In the genomic region with DNA sequence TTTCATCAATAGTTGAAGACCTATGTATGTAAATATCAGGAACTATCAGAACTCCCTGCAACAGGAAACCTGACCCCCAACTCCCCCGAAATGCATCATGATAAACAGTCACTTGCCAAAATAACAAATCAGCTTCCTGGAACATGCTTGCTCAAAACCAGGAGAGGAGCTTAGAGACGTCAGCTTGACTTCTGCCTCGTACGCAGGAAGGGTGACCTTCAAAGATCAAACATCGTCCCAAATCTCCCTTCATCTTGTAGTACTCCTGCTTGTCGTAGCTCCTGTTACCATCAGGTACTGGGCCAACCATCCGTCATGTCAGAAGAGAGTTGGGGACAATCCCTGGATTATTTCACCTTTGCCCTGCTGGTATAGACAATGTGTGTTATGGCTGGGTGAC, we compare ENCODE assay signal across 14 cellular contexts.
DNase-seq lines count a peak whose midpoint lies in the region; ATAC-seq and TF ChIP-seq lines count a peak whose summit lies in the region.
"Had no signal": no experiment of that assay in that cellular context is flagged by ENCODE, and none has a peak within 500 bp of the region (broad histone marks: within the 10 kb centered on the region; RNA-seq: fewer than 3 reads in every experiment).

No MANE protein-coding gene starts in this region.

- intact Hi-C loops in OCI-LY7 (cut with micrococcal nuclease; ENCODE audit: unreplicated experiment) = no loop called here
- intact Hi-C loops in right cardiac atrium (cut with DNase I) = loop anchor here in 3 of 4 donors (10.0 kb wide), 2 partner anchors 94 to 126 kb away; no protein-coding TSS in a partner anchor
- intact Hi-C loops in sigmoid colon (cut with DNase I) = loop anchor here (5.0 kb wide), 4 partner anchors 101 to 399 kb away; no protein-coding TSS in a partner anchor

- H3K4me3 ChIP-seq in OCI-LY7 (ENCODE audit: low read depth, low read length, poor library complexity, severe bottlenecking) (no peak overlapping the region), right cardiac atrium (ENCODE audit: low read length) (no peak overlapping the region), sigmoid colon (no peak overlapping the region)

- ATAC-seq in right cardiac atrium (peak in 1 of 2 donors; percentile 29), HG02884 (IDR thresholded peaks at IDR 0.05; ENCODE audit: unreplicated experiment) (no peak), HG03342 (IDR thresholded peaks at IDR 0.05; ENCODE audit: unreplicated experiment) (no peak)

- no peaks in the 10 kb centered on the region for H3K9me2 ChIP-seq in OCI-LY7 (ENCODE audit: insufficient read depth, low read length)

- H2AFZ ChIP-seq in OCI-LY7 (ENCODE audit: low read length) = peak overlapping the region; percentile 79; the same call in 1 of the 2 replicates

- no peaks in the 10 kb centered on the region for H4K20me1 ChIP-seq in OCI-LY7 (ENCODE audit: insufficient read depth, low read length)

- H3K9me3 ChIP-seq in OCI-LY7 (ENCODE audit: low read length) (no peaks in the 10 kb centered on the region), right cardiac atrium (ENCODE audit: control insufficient read depth, low read length) (no peaks in the 10 kb centered on the region), sigmoid colon (no peaks in the 10 kb centered on the region)

- POLR2A ChIA-PET in OCI-LY7 (lab: Charles Lee) = interaction anchor here (1.1 to 3.5 kb wide), 3 partner anchors 12 to 69 kb away, joined by 3 to 17 read pairs (median 3); no protein-coding TSS in a partner anchor
- POLR2A ChIA-PET in RWPE1 (lab: Yijun Ruan, JAX; ENCODE audit: low non-redundant PET) = no interaction called here

- H3K27ac ChIP-seq in OCI-LY7 (ENCODE audit: low read depth, low read length, poor library complexity, severe bottlenecking) (no peak overlapping the region), right cardiac atrium (ENCODE audit: low read length) (peak overlapping the region; percentile 75), sigmoid colon (peak overlapping the region; percentile 78 to 87 (median 84)), RWPE1 (no peak overlapping the region)

- H3K27me3 ChIP-seq in right cardiac atrium (ENCODE audit: control insufficient read depth, insufficient read depth) = no peaks in the 10 kb centered on the region
- H3K27me3 ChIP-seq in sigmoid colon = no peaks in the 10 kb centered on the region

- H3K4me2 ChIP-seq in OCI-LY7 (ENCODE audit: low read length) = no peak overlapping the region

- no peak for TF ChIP-seq POLR2A in sigmoid colon (IDR thresholded peaks at IDR 0.05)

- 36% methylated on average over 7 of the region's 7 CpGs for WGBS in right cardiac atrium
- WGBS in sigmoid colon, 2 donors = 48 to 51% methylated on average over 7 of the region's 7 CpGs

- H3K4me1 ChIP-seq in OCI-LY7 (ENCODE audit: insufficient read depth, low read length, poor library complexity, severe bottlenecking) (peaks cover 33% of the 10 kb centered on the region), right cardiac atrium (ENCODE audit: control insufficient read depth, insufficient read depth, low read length) (peaks cover 16% of the 10 kb centered on the region), sigmoid colon (peaks cover 0 to 67% (median 57%) of the 10 kb centered on the region in 4 donors)

- no peaks in the 10 kb centered on the region for H3K36me3 ChIP-seq in OCI-LY7 (ENCODE audit: insufficient read depth, low read length)
- H3K36me3 ChIP-seq in sigmoid colon = no peaks in the 10 kb centered on the region

- CTCF ChIA-PET in OCI-LY7 (lab: Charles Lee; ENCODE audit: unreplicated experiment) = interaction anchor here (0.6 kb wide), 1 partner anchor 270 kb away, joined by 3 read pairs; no protein-coding TSS in a partner anchor
- CTCF ChIA-PET in RWPE1 (lab: Yijun Ruan, JAX) = interaction anchor here (0.7 kb wide), 2 partner anchors 8 to 358 kb away, joined by 3 to 6 read pairs; no protein-coding TSS in a partner anchor

- BruUV-seq in OCI-LY7 (replicated peaks; lab: Mats Ljungman, UMichigan) = no TSS peak

- DNase-seq in NCI-H510A treated with DMSO at 0.1 percent for 48 hours (lab: John Stamatoyannopoulos, UW) = peak; percentile 48
- DNase-seq in NCI-H510A (lab: John Stamatoyannopoulos, UW) = no peak
- DNase-seq in OCI-LY7 (ENCODE audit: low spot score) = no peak
- DNase-seq in right cardiac atrium = no peak
- no peak for DNase-seq in sigmoid colon
- no peak for DNase-seq in RWPE1 (ENCODE audit: low spot score)
- DNase-seq: ACHN; activated CD4-positive, alpha-beta T cell treated with anti-CD3 and anti-CD28 coated beads, Interleukin-2, amount 10 ng/mL, durations not matched to agents 7 days and 5 days; amygdala; DMS79 treated with DMSO at 0.1 percent for 48 hours; NCI-H524 treated with DMSO at 0.1 percent for 48 hours; stimulated activated CD4-positive, alpha-beta T cell treated with anti-CD3 and anti-CD28 coated beads, Interleukin-2, amount 100 ng/mL, for 48 hours had no signal

- H3K79me2 ChIP-seq in OCI-LY7 (ENCODE audit: insufficient read depth, low read depth, low read length) = no peaks in the 10 kb centered on the region

- TF ChIP-seq CTCF in OCI-LY7 (conservative IDR thresholded peaks at IDR 0.05; ENCODE audit: low read length) (no peak), sigmoid colon (IDR thresholded peaks at IDR 0.05) (no peak), RWPE1 (conservative IDR thresholded peaks at IDR 0.05; ENCODE audit: low read depth) (no peak)

- TF ChIP-seq EP300 in sigmoid colon (IDR thresholded peaks at IDR 0.05) = no peak

Comparison
In these comparisons a context has a peak if more than half of its experiments do, and no peak if none do; other contexts are left out.
1. H3K27ac ChIP-seq: peak in right cardiac atrium (single experiment) and sigmoid colon (4 of 4); none in OCI-LY7 (single experiment) and RWPE1 (single experiment).